Comparison of ENCODE assay signal across 1 cellular context in genomic region chr9:128096614-128097013, GRCh38.
TF ChIP-seq lines count a peak whose summit lies in the region.

No MANE protein-coding gene starts in this region.

TF ChIP-seq in HepG2, 621 proteins besides CTCF, POLR2A, EP300 and RAD21:
- TF ChIP-seq SP140L (CRISPR knock-in tag; IDR thresholded peaks at IDR 0.05; ENCODE audit: borderline replicate concordance) (no peak), CEBPB (IDR thresholded peaks at IDR 0.05; ENCODE audit: borderline replicate concordance, low read depth, low read length) (no peak), MYPOP (CRISPR knock-in tag; IDR thresholded peaks at IDR 0.05) (no peak), ESRRA (CRISPR knock-in tag; IDR thresholded peaks at IDR 0.05; ENCODE audit: low read depth) (no peak), ZNF318 (CRISPR knock-in tag; IDR thresholded peaks at IDR 0.05) (no peak), ZFP37 (CRISPR knock-in tag; IDR thresholded peaks at IDR 0.05; ENCODE audit: borderline replicate concordance) (no peak), ZNF720 (CRISPR knock-in tag; IDR thresholded peaks at IDR 0.05) (no peak), CREM (IDR thresholded peaks at IDR 0.05) (no peak), CREM (CRISPR knock-in tag; IDR thresholded peaks at IDR 0.05) (no peak), FOXM1 (CRISPR knock-in tag; IDR thresholded peaks at IDR 0.05) (no peak), ZFP1 (CRISPR knock-in tag; IDR thresholded peaks at IDR 0.05) (no peak), PTBP1 (IDR thresholded peaks at IDR 0.05; ENCODE audit: low read depth, low read length, poor library complexity, severe bottlenecking) (no peak), GTF2F1 (IDR thresholded peaks at IDR 0.05; ENCODE audit: low read length) (no peak), CHD4 (IDR thresholded peaks at IDR 0.05; ENCODE audit: borderline replicate concordance, low read length) (no peak), BATF2 (CRISPR knock-in tag; IDR thresholded peaks at IDR 0.05) (no peak), KAT2B (IDR thresholded peaks at IDR 0.05; ENCODE audit: borderline replicate concordance, low read depth, low read length) (no peak), TERF1 (CRISPR knock-in tag; IDR thresholded peaks at IDR 0.05) (no peak), FOXO4 (CRISPR knock-in tag; conservative IDR thresholded peaks at IDR 0.05) (no peak), ARNT2 (CRISPR knock-in tag; IDR thresholded peaks at IDR 0.05; ENCODE audit: low read depth) (no peak)
